8 cellular contexts compared by ENCODE assay signal in genomic region chr19:11587302-11587972, GRCh38. TPM values are rescaled to one million over a fixed set of nuclear protein-coding genes. Genes with fewer than 3 reads are reported as not detected.
DNase-seq lines count a peak whose midpoint lies in the region; ATAC-seq and TF ChIP-seq lines count a peak whose summit lies in the region.

No MANE protein-coding gene starts in this region.

- H3K4me3 ChIP-seq in transverse colon, result no peak overlapping the region

- peak; percentile 56 for DNase-seq in GF-D8 (lab: John Stamatoyannopoulos, UW)
- peak; percentile 71 for DNase-seq in MV-4-11 (lab: John Stamatoyannopoulos, UW)
- DNase-seq in SK-N-DZ (ENCODE audit: low spot score), result peak; percentile 75
- peak; percentile 81 for DNase-seq in activated naive CD4-positive, alpha-beta T cell treated with Interleukin-2 at 50 U/mL for 16 hours
- peak; percentile 25 for DNase-seq in glomerular endothelial cell (ENCODE audit: extremely low read depth, low read depth, low spot score)
- DNase-seq in posterior cingulate gyrus, result peak; percentile 53 to 96 (median 79)
- DNase-seq in transverse colon, result peak; percentile 81

- TF ChIP-seq EP300 in transverse colon (IDR thresholded peaks at IDR 0.05; ENCODE audit: low read depth), result no peak

- TF ChIP-seq CTCF in transverse colon (IDR thresholded peaks at IDR 0.05), result peak; percentile 86 to 94 (median 90)

- H3K9me3 ChIP-seq in transverse colon, result no peaks in the 10 kb centered on the region

- in situ Hi-C loops in transverse colon (cut with MboI; ENCODE audit: low pct_ligation_motif_present in 1 of 4, low pct_unique_long_range_greater_than_20kb in 1 of 4, low sequenced_read_pairs in 3 of 4), result no loop called here

- ATAC-seq in HG03469 (IDR thresholded peaks at IDR 0.05; ENCODE audit: unreplicated experiment), result no peak

- H3K4me1 ChIP-seq in transverse colon, result peaks cover 0 to 6% (median 3%) of the 10 kb centered on the region in 4 donors

- 0 to 6% methylated on average over 3 to 7 of the region's 7 CpGs for WGBS in transverse colon (ENCODE audit: low coverage in 1 of 2), 2 donors

- no peak for TF ChIP-seq POLR2A in transverse colon (IDR thresholded peaks at IDR 0.05)

- intact Hi-C loops in posterior cingulate gyrus (cut with DNase I), result no loop called here
- intact Hi-C loops in transverse colon (cut with DNase I; ENCODE audit: low total_unique reads), result no loop called here

- H3K36me3 ChIP-seq in transverse colon, result no peaks in the 10 kb centered on the region

- H3K27me3 ChIP-seq in transverse colon, result no peaks in the 10 kb centered on the region

- H3K27ac ChIP-seq in transverse colon, result no peak overlapping the region

RNA-seq across cellular contexts. Expression of gene ZNF627, which starts 9.8 kb away (rescaled TPM):
- polyA plus RNA-seq in SK-N-DZ (2014; cell fraction: cytosol; rRNA removed), result 16.6 and 21.0 TPM in 2 replicates
- polyA plus RNA-seq in SK-N-DZ (2014; cell fraction: nucleus; rRNA removed), result 10.4 and 17.8 TPM in 2 replicates
- total RNA-seq in glomerular endothelial cell (10.2 and 10.4 TPM in 2 replicates), transverse colon (10 to 100 TPM in 1 of 4 donors, 1 to 10 TPM in 2, under 1 TPM in 1; 0.40 to 10.2 (median 7.0) TPM)

RNA-seq across cellular contexts. Expression of gene ACP5, which starts 10.0 kb away (rescaled TPM):
- 4.1 and 6.8 TPM in 2 replicates for polyA plus RNA-seq in SK-N-DZ (2014; cell fraction: cytosol; rRNA removed)
- 3.3 and 5.2 TPM in 2 replicates for polyA plus RNA-seq in SK-N-DZ (2014; cell fraction: nucleus; rRNA removed)
- total RNA-seq in glomerular endothelial cell, result 1.6 and 1.9 TPM in 2 replicates
- total RNA-seq in transverse colon, result 10 to 100 TPM; 10.5 to 60.2 (median 22.4) TPM

RNA-seq across cellular contexts. Expression of gene ELOF1, which starts 28.4 kb away (rescaled TPM):
- 50.5 and 52.7 TPM in 2 replicates for polyA plus RNA-seq in SK-N-DZ (2014; cell fraction: cytosol; rRNA removed)
- 21.0 and 27.4 TPM in 2 replicates for polyA plus RNA-seq in SK-N-DZ (2014; cell fraction: nucleus; rRNA removed)
- total RNA-seq in glomerular endothelial cell (33.8 and 46.7 TPM in 2 replicates), transverse colon (10 to 100 TPM; 14.7 to 45.7 (median 37.2) TPM)

RNA-seq across cellular contexts. Expression of gene CNN1, which starts 48.8 kb away (rescaled TPM):
- polyA plus RNA-seq in SK-N-DZ (2014; cell fraction: cytosol; rRNA removed), result 10.9 and 22.8 TPM in 2 replicates
- polyA plus RNA-seq in SK-N-DZ (2014; cell fraction: nucleus; rRNA removed), result 4.8 and 10.8 TPM in 2 replicates
- total RNA-seq in glomerular endothelial cell (11.7 and 13.4 TPM in 2 replicates), transverse colon (1,000 to 10,000 TPM in 1 of 4 donors, 100 to 1,000 TPM in 3; 198 to 1,121 (median 486) TPM)

RNA-seq across cellular contexts. Expression of gene ECSIT, which starts 58.5 kb away (rescaled TPM):
- 80.7 and 86.5 TPM in 2 replicates for polyA plus RNA-seq in SK-N-DZ (2014; cell fraction: cytosol; rRNA removed)
- 105 and 118 TPM in 2 replicates for polyA plus RNA-seq in SK-N-DZ (2014; cell fraction: nucleus; rRNA removed)
- total RNA-seq in glomerular endothelial cell (24.9 and 25.3 TPM in 2 replicates), transverse colon (10 to 100 TPM; 20.9 to 63.4 (median 39.1) TPM)

Comparison
In these comparisons a context has a peak if more than half of its experiments do, and no peak if none do; other contexts are left out.
1. DNase-seq: peak in every context shown above with its lines; median percentile 81 in activated naive CD4-positive, alpha-beta T cell treated with Interleukin-2 at 50 U/mL for 16 hours; 81 in transverse colon; 79 in posterior cingulate gyrus; 75 in SK-N-DZ; 71 in MV-4-11; 56 in GF-D8; 25 in glomerular endothelial cell.